ENCODE assay signal across 27 cellular contexts in the genomic region with DNA sequence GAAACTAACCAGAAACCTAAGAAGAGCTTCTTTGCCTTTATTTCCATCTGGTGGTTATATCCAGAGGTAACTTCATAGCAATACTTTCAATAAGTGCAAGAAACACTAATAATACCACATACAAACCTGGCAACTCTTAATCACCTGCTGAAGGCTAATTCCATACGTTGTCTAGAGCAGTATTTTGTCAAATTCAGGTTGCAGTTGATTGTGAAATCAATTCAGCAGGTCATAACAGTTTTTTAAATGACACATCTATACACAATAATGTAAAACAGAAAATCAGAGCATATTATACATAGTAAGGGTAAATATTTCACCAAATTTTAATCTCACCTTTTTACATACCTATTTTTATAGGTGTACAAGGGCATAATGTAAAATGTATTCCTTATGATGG.
"Had no signal": no experiment of that assay in that cellular context is flagged by ENCODE, and none has a peak within 500 bp of the region (broad histone marks: within the 10 kb centered on the region; RNA-seq: fewer than 3 reads in every experiment).

No MANE protein-coding gene starts in this region.

- H3K27me3 Mint-ChIP-seq: naive thymus-derived CD4-positive, alpha-beta T cell; natural killer cell treated with Interleukin-12 subunit alpha and Interleukin-12 subunit beta and Interleukin-15 and Interleukin-18, amount 100 ng/mL, for 72 hours; stimulated activated memory B cell treated with anti-CD40 and anti-IgM and Interleukin-4, amounts not matched to agents 10 μg/mL and 1 μg/mL and 100 μg/mL, for 72 hours; stimulated activated naive CD8-positive, alpha-beta T cell treated with anti-CD3 and anti-CD28 coated beads, Interleukin-15, amount 100 ng/mL, for 72 hours had no signal

- H3K4me3 ChIP-seq: hepatocyte, left ventricle myocardium inferior, lung, mucosa of descending colon, pancreas, sigmoid colon, spleen, thyroid gland, transverse colon, upper lobe of left lung, vagina had no signal

- H3K27me3 ChIP-seq: hepatocyte, pancreas, sigmoid colon, spleen, thyroid gland, transverse colon, upper lobe of left lung, vagina had no signal

- H3K9me3 Mint-ChIP-seq: naive thymus-derived CD4-positive, alpha-beta T cell; natural killer cell treated with Interleukin-12 subunit alpha and Interleukin-12 subunit beta and Interleukin-15 and Interleukin-18, amount 100 ng/mL, for 72 hours; neural crest cell; stimulated activated memory B cell treated with anti-CD40 and anti-IgM and Interleukin-4, amounts not matched to agents 10 μg/mL and 1 μg/mL and 100 μg/mL, for 72 hours; stimulated activated naive CD8-positive, alpha-beta T cell treated with anti-CD3 and anti-CD28 coated beads, Interleukin-15, amount 100 ng/mL, for 72 hours had no signal

- H3K4me1 Mint-ChIP-seq: neural crest cell; stimulated activated memory B cell treated with anti-CD40 and anti-IgM and Interleukin-4, amounts not matched to agents 10 μg/mL and 1 μg/mL and 100 μg/mL, for 72 hours; stimulated activated naive CD8-positive, alpha-beta T cell treated with anti-CD3 and anti-CD28 coated beads, Interleukin-15, amount 100 ng/mL, for 72 hours had no signal

- H3K4me3 Mint-ChIP-seq: naive thymus-derived CD4-positive, alpha-beta T cell; natural killer cell treated with Interleukin-12 subunit alpha and Interleukin-12 subunit beta and Interleukin-15 and Interleukin-18, amount 100 ng/mL, for 72 hours; neural crest cell; stimulated activated memory B cell treated with anti-CD40 and anti-IgM and Interleukin-4, amounts not matched to agents 10 μg/mL and 1 μg/mL and 100 μg/mL, for 72 hours; stimulated activated naive CD8-positive, alpha-beta T cell treated with anti-CD3 and anti-CD28 coated beads, Interleukin-15, amount 100 ng/mL, for 72 hours had no signal

- H3K9me3 ChIP-seq: left ventricle myocardium inferior, mucosa of descending colon, pancreas, sigmoid colon, spleen, thyroid gland, transverse colon, upper lobe of left lung, vagina had no signal

- DNase-seq: islet precursor cell; left ventricle myocardium inferior; midbrain; mucosa of descending colon; naive thymus-derived CD4-positive, alpha-beta T cell; nucleus accumbens; pancreas; right cardiac atrium; sigmoid colon; small intestine; spleen; stimulated activated CD4-positive, alpha-beta T cell treated with anti-CD3 and anti-CD28 coated beads, Interleukin-1b, Interleukin-23, amount 100 ng/mL, for 48 hours; stimulated activated CD4-positive, alpha-beta T cell treated with anti-CD3 and anti-CD28 coated beads, Interleukin-2, amount 100 ng/mL, for 48 hours; stimulated activated CD4-positive, alpha-beta T cell treated with anti-CD3 and anti-CD28 coated beads, Interleukin-4, amount 100 ng/mL, for 4 hours; stimulated activated CD8-positive, alpha-beta memory T cell treated with anti-CD3 and anti-CD28 coated beads, Interleukin-4, amount 100 ng/mL, for 48 hours; stimulated activated naive CD4-positive, alpha-beta T cell treated with Interleukin-2 at 50 U/mL for 16 hours; stimulated activated naive CD8-positive, alpha-beta T cell treated with anti-CD3 and anti-CD28 coated beads, Interleukin-15, amount 100 ng/mL, for 72 hours; substantia nigra; thyroid gland; transverse colon; upper lobe of left lung had no signal

- ATAC-seq: mucosa of descending colon; naive thymus-derived CD4-positive, alpha-beta T cell; natural killer cell treated with Interleukin-12 subunit alpha and Interleukin-12 subunit beta and Interleukin-15 and Interleukin-18, amount 100 ng/mL, for 72 hours; pancreas; right cardiac atrium; stimulated activated memory B cell treated with anti-CD40 and anti-IgM and Interleukin-4, amounts not matched to agents 10 μg/mL and 1 μg/mL and 100 μg/mL, for 72 hours; stimulated activated naive CD8-positive, alpha-beta T cell treated with anti-CD3 and anti-CD28 coated beads, Interleukin-15, amount 100 ng/mL, for 72 hours had no signal

- H3K27ac Mint-ChIP-seq: natural killer cell treated with Interleukin-12 subunit alpha and Interleukin-12 subunit beta and Interleukin-15 and Interleukin-18, amount 100 ng/mL, for 72 hours; stimulated activated memory B cell treated with anti-CD40 and anti-IgM and Interleukin-4, amounts not matched to agents 10 μg/mL and 1 μg/mL and 100 μg/mL, for 72 hours; stimulated activated naive CD8-positive, alpha-beta T cell treated with anti-CD3 and anti-CD28 coated beads, Interleukin-15, amount 100 ng/mL, for 72 hours had no signal

- H3K4me1 ChIP-seq: pancreas, thyroid gland had no signal

- H3K27ac ChIP-seq: pancreas, sigmoid colon, transverse colon, vagina had no signal
